Comparison of ENCODE assay signal across 8 cellular contexts in the genomic region with DNA sequence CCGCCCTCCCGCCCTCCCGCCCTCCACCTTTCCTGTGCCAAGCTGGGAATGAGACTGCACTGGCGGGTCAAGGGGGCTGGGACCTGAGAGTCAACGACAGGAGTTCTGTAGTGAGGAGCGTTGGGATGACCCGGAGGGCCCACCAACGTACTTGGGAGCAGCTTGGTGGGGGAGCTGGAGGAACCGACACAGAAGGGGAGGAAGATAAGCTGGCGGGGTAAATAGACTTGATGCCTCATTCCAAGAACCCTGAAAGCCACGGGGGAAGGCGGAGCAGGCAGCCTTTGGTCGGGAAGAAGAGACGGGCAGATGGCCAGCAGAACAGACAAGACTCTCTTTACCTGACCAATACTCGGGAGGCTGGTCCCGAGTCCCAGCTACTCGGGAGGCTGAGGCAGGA. TPM values are rescaled to one million over a fixed set of nuclear protein-coding genes. Genes with fewer than 3 reads are reported as not detected.
DNase-seq lines count a peak whose midpoint lies in the region; ATAC-seq, FAIRE-seq and TF ChIP-seq lines count a peak whose summit lies in the region.

No MANE protein-coding gene starts in this region.

- no peak for TF ChIP-seq RAD21 in K562 (CRISPR knock-in tag; conservative IDR thresholded peaks at IDR 0.05 in 1 of 2, IDR thresholded peaks at IDR 0.05 in 1 of 2)

- peak; percentile 10 for DNase-seq in activated naive CD4-positive, alpha-beta T cell treated with anti-CD3 and anti-CD28 coated beads, Interleukin-2, amount 50 U/mL, for 16 hours
- no peak for DNase-seq in activated naive CD4-positive, alpha-beta T cell treated with anti-CD3 and anti-CD28 coated beads, Interleukin-2, amount 50 U/mL, for 72 hours (ENCODE audit: low spot score in 2 of 2)
- DNase-seq in K562 (ENCODE audit: extremely low read depth in 1 of 4, low spot score in 3 of 4) (peak; percentile 9 to 40 (median 16)), mesendoderm (no peak), NCI-H1436 treated with DMSO at 0.1 percent for 48 hours (lab: John Stamatoyannopoulos, UW) (no peak), NCI-H774 (lab: John Stamatoyannopoulos, UW) (no peak), NCI-H1092 treated with DMSO at 0.1 percent for 48 hours (lab: John Stamatoyannopoulos, UW) (no peak)

- H4K8ac ChIP-seq in mesendoderm (ENCODE audit: low read depth, low read length): no peak overlapping the region

- H2BK120ac ChIP-seq in mesendoderm (ENCODE audit: low read depth, low read length): no peak overlapping the region

- H3K4me2 ChIP-seq in K562 (ENCODE audit: insufficient read depth, low read length) (peak overlapping the region; percentile 83), mesendoderm (ENCODE audit: low read length) (peak overlapping the region; percentile 61)

- CTCF ChIA-PET in K562 (lab: Yijun Ruan, JAX; ENCODE audit: low intra/inter-chr PET ratio): no interaction called here

- no peak overlapping the region for H2BK15ac ChIP-seq in mesendoderm (replicated peaks; ENCODE audit: low read depth)

- BruUV-seq in K562 (replicated peaks; lab: Mats Ljungman, UMichigan): no TSS peak

- H2AFZ ChIP-seq in K562 (ENCODE audit: low read depth, low read length): peak overlapping the region; percentile 94; the same call in 1 of the 2 replicates

- WGBS in K562 (ENCODE audit: insufficient coverage, low coverage, missing lambda C conversion rate): 0% methylated on average over 17 of the region's 17 CpGs
- WGBS in mesendoderm (ENCODE audit: extremely low coverage, insufficient coverage, low lambda C conversion rate): no CpG with 5 or more reads among the region's 17 CpGs
- WGBS in urinary bladder: 15% methylated on average over 17 of the region's 17 CpGs

- H3K4ac ChIP-seq in mesendoderm (ENCODE audit: low read depth, low read length): no peak overlapping the region

- TF ChIP-seq CTCF in K562 (IDR thresholded peaks at IDR 0.05 in 2 of 3, conservative IDR thresholded peaks at IDR 0.05 in 1 of 3; ENCODE audit: insufficient read depth in 2 of 3, low read depth in 1 of 3, low read length in 3 of 3): no peak

- H3K4me3 ChIP-seq in K562 (peak overlapping the region; percentile 32), mesendoderm (ENCODE audit: low read length) (no peak overlapping the region), urinary bladder (ENCODE audit: low read depth, low read length) (peak overlapping the region; percentile 9)

- H3K79me2 ChIP-seq in K562 (ENCODE audit: control insufficient read depth, insufficient read depth, low read length) (no peaks in the 10 kb centered on the region), mesendoderm (ENCODE audit: control insufficient read depth, insufficient read depth, low read length) (no peaks in the 10 kb centered on the region)

- no peak for TF ChIP-seq POLR2A in K562 (conservative IDR thresholded peaks at IDR 0.05)

- H4K5ac ChIP-seq in mesendoderm (ENCODE audit: low read length): no peak overlapping the region

- no peaks in the 10 kb centered on the region for H3K9me3 Mint-ChIP-seq in activated naive CD4-positive, alpha-beta T cell treated with anti-CD3 and anti-CD28 coated beads, Interleukin-2, amount 50 U/mL, for 72 hours

- in situ Hi-C loops in K562 (cut with MboI): no loop called here

- H3K27ac ChIP-seq in K562 (ENCODE audit: extremely low read depth, low read depth, low read length) (no peak overlapping the region), mesendoderm (ENCODE audit: low read depth, low read length) (no peak overlapping the region), urinary bladder (ENCODE audit: low read depth) (no peak overlapping the region)

- no peak overlapping the region for H2AK5ac ChIP-seq in mesendoderm (ENCODE audit: low read length)

- no peak for FAIRE-seq in K562 (lab: Jason Lieb, UNC)

- ATAC-seq in activated naive CD4-positive, alpha-beta T cell treated with anti-CD3 and anti-CD28 coated beads, Interleukin-2, amount 50 U/mL, for 72 hours: no peak
- peak; percentile 32; the same call in 1 of the 3 replicates for ATAC-seq in K562

- H3K36me3 Mint-ChIP-seq in activated naive CD4-positive, alpha-beta T cell treated with anti-CD3 and anti-CD28 coated beads, Interleukin-2, amount 50 U/mL, for 72 hours: no peaks in the 10 kb centered on the region

- POLR2A ChIA-PET in K562 (lab: Yijun Ruan, JAX): no interaction called here

- H3K27ac Mint-ChIP-seq in activated naive CD4-positive, alpha-beta T cell treated with anti-CD3 and anti-CD28 coated beads, Interleukin-2, amount 50 U/mL, for 72 hours: peak overlapping the region in 1 of 2 donors; percentile 73

- intact Hi-C loops in K562 (cut with micrococcal nuclease): no loop called here

- peaks cover 6 to 8% of the 10 kb centered on the region in 2 experiments; a peak in 3 of 5 replicates for H3K4me1 ChIP-seq in K562 (replicated peaks in 1 of 2; ENCODE audit: control insufficient read depth in 2 of 2, insufficient read depth in 2 of 2, low read length in 2 of 2)
- H3K4me1 ChIP-seq in mesendoderm (ENCODE audit: control insufficient read depth, low read depth, low read length): no peaks in the 10 kb centered on the region
- no peaks in the 10 kb centered on the region for H3K4me1 ChIP-seq in urinary bladder (ENCODE audit: insufficient read depth)

- no peak overlapping the region for H3K23ac ChIP-seq in mesendoderm (ENCODE audit: low read length)

- no peaks in the 10 kb centered on the region for H3K9me3 ChIP-seq in K562 (replicated peaks; ENCODE audit: control insufficient read depth, insufficient read depth, low read depth, low read length)

- no peak overlapping the region for H3K9ac ChIP-seq in K562 (ENCODE audit: insufficient read depth in 1 of 2, low read depth in 2 of 2, low read length in 2 of 2)
- no peak overlapping the region for H3K9ac ChIP-seq in mesendoderm (ENCODE audit: low read length)

- H2BK5ac ChIP-seq in mesendoderm (ENCODE audit: low read length): no peak overlapping the region

- H3K56ac ChIP-seq in mesendoderm (ENCODE audit: low read length): peak overlapping the region; percentile 47

- H3K9me1 ChIP-seq in K562 (ENCODE audit: control insufficient read depth, insufficient read depth, low read length): no peaks in the 10 kb centered on the region

- no peaks in the 10 kb centered on the region for H3K79me1 ChIP-seq in mesendoderm (ENCODE audit: low read length)

- H3K36me3 ChIP-seq in K562 (ENCODE audit: control insufficient read depth, insufficient read depth, low read length) (no peaks in the 10 kb centered on the region), mesendoderm (ENCODE audit: control insufficient read depth, insufficient read depth, low read length) (no peaks in the 10 kb centered on the region), urinary bladder (ENCODE audit: insufficient read depth) (no peaks in the 10 kb centered on the region)

- H3K18ac ChIP-seq in mesendoderm (ENCODE audit: low read length): no peak overlapping the region

- H4K20me1 ChIP-seq in K562 (replicated peaks; ENCODE audit: control insufficient read depth, insufficient read depth, low read length): no peaks in the 10 kb centered on the region

- TF ChIP-seq EP300 in K562 (IDR thresholded peaks at IDR 0.05; ENCODE audit: low read length): no peak

- H3K27me3 ChIP-seq in K562 (ENCODE audit: control insufficient read depth in 2 of 2, insufficient read depth in 2 of 2, low read length in 2 of 2) (peaks cover 0 to 5% of the 10 kb centered on the region in 2 experiments; a peak in 1 of 5 replicates), mesendoderm (ENCODE audit: insufficient read depth, low read length, poor library complexity) (peaks cover 2% of the 10 kb centered on the region)

TF ChIP-seq in K562, 482 proteins besides CTCF, POLR2A, EP300 and RAD21 (continues in another document):
- TF ChIP-seq ZFP30 (CRISPR knock-in tag; IDR thresholded peaks at IDR 0.05; ENCODE audit: borderline replicate concordance) (no peak), TCF3 (CRISPR knock-in tag; IDR thresholded peaks at IDR 0.05) (peak; percentile 40; the same call in 1 of the 2 replicates)
- TF ChIP-seq, protein P1, sequence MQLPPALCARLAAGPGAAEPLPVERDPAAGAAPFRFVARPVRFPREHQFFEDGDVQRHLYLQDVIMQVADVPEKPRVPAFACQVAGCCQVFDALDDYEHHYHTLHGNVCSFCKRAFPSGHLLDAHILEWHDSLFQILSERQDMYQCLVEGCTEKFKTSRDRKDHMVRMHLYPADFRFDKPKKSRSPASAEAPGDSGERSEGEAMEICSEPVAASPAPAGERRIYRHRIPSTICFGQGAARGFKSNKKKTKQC (CRISPR knock-in tag; IDR thresholded peaks at IDR 0.05): no peak

RNA-seq across cellular contexts. Expression of a gene that starts 0.3 kb away (rescaled TPM):
- 1 to 10 TPM; 1.1 to 4.5 TPM for total RNA-seq in activated naive CD4-positive, alpha-beta T cell treated with anti-CD3 and anti-CD28 coated beads, Interleukin-2, amount 50 U/mL, for 72 hours
- 0.40 TPM in 1 of 2 replicates, not detected in the other for total RNA-seq in K562 (2011; cell fraction: chromatin; rRNA removed; ENCODE audit: low replicate concordance)
- total RNA-seq in K562 (2011; cell fraction: nucleolus; rRNA removed): not detected in 2 replicates
- 0.37 TPM in 1 of 2 replicates, not detected in the other for total RNA-seq in K562 (2011; cell fraction: nucleoplasm; rRNA removed)
- total RNA-seq in K562 (2014; rRNA removed) (not detected in 2 replicates), K562 (2014; rRNA removed; fragmentation: Illumina TruSeq; extraction: Trizol) (not detected in 2 replicates), K562 (2015; rRNA removed; fragmentation: Illumina TruSeq; extraction: Trizol) (0.04 TPM in 1 of 2 replicates, not detected in the other), K562 (2021) (0.07 TPM in 2 replicates), urinary bladder (6.2 TPM)
- polyA plus RNA-seq in K562 (2011; rRNA removed) (not detected in 2 replicates), K562 (2014; fragmentation: Illumina TruSeq; extraction: Trizol) (not detected in 2 replicates), K562 (2014; fragmentation: Nextera tagmentation; extraction: Ambion mirVana) (not detected), K562 (2014; rRNA removed) (0.03 TPM in 1 of 2 replicates, not detected in the other), urinary bladder (0.95 TPM)
- not detected in 2 replicates for polyA plus RNA-seq in K562 (2011; cell fraction: cytosol; rRNA removed)
- 0.01 TPM in 1 of 2 replicates, not detected in the other for polyA plus RNA-seq in K562 (2011; cell fraction: nucleus; rRNA removed)
- 0.01 and 0.55 TPM in 2 replicates for polyA plus RNA-seq in K562 (2012)
- 0.04 TPM in 1 of 2 replicates, not detected in the other for polyA minus RNA-seq in K562 (2011; rRNA and poly(A)+ RNA removed)
- polyA minus RNA-seq in K562 (2011; cell fraction: cytosol; rRNA and poly(A)+ RNA removed): 0.19 TPM in 1 of 2 replicates, not detected in the other
- not detected in 2 replicates for polyA minus RNA-seq in K562 (2011; cell fraction: nucleus; rRNA and poly(A)+ RNA removed)
- 1.7 TPM for polyA plus RNA-seq in mesendoderm (2013, experiment 1 of 2)
- 1.3 TPM for polyA plus RNA-seq in mesendoderm (2013, experiment 2 of 2)

Comparison
In these comparisons a context has a peak if more than half of its experiments do, and no peak if none do; other contexts are left out.
1. DNase-seq: peak in activated naive CD4-positive, alpha-beta T cell treated with anti-CD3 and anti-CD28 coated beads, Interleukin-2, amount 50 U/mL, for 16 hours (single experiment) and K562 (4 of 4); none in activated naive CD4-positive, alpha-beta T cell treated with anti-CD3 and anti-CD28 coated beads, Interleukin-2, amount 50 U/mL, for 72 hours (0 of 2), mesendoderm (single experiment), NCI-H1436 treated with DMSO at 0.1 percent for 48 hours (single experiment), NCI-H774 (single experiment) and NCI-H1092 treated with DMSO at 0.1 percent for 48 hours (single experiment).